Comparison of ENCODE assay signal across 8 cellular contexts in the genomic region with DNA sequence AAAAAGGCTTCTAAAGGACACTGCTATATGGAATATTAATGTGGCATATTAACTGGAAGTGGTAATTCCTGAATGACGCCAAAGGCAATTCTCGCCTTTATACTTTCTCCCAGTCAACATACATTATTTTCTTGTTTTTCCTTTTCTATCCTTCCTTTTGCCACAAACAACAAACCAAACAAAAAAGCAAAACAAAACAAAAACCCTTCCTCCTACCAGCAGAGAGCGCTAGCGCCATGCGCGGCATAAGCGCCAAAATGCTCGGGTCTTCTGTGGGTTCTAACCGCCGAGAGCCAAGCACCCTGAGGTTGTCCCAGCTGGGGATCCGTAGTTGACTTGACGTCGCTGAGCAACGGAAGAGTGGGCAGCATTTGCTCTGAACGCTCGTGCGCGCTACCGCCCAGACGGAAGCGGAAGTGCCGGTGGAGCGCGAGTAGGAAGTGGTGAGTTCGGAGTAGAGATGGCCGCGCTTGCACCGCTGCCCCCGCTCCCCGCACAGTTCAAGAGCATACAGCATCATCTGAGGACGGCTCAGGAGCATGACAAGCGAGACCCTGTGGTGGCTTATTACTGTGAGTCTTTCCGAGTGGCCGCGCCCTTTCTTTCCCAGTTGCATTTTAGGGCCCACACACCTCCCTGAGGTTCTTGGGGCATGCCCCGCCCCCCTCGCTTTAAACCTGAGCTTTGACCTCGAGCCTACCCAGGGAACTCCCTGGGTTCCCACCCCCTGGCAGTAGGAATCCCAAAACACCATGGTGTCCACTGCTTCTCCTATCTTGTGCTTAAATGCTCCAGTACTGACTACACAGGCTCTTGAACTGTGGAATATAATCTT. TPM values are rescaled to one million over a fixed set of nuclear protein-coding genes. Genes with fewer than 3 reads are reported as not detected.
DNase-seq lines count a peak whose midpoint lies in the region; ATAC-seq and TF ChIP-seq lines count a peak whose summit lies in the region.

A gene (minus strand): TSS at position 295 of the 835 bp plus-strand sequence. CDS start 58,464 bp downstream, outside the sequence.
A gene with protein sequence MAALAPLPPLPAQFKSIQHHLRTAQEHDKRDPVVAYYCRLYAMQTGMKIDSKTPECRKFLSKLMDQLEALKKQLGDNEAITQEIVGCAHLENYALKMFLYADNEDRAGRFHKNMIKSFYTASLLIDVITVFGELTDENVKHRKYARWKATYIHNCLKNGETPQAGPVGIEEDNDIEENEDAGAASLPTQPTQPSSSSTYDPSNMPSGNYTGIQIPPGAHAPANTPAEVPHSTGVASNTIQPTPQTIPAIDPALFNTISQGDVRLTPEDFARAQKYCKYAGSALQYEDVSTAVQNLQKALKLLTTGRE (plus strand): TSS at position 436 of the 835 bp plus-strand sequence. CDS start 25 bp downstream, at position 461.

- peak; percentile 57 for TF ChIP-seq POLR2A in GM10847 (IDR thresholded peaks at IDR 0.05; ENCODE audit: extremely low read depth, insufficient read length)

- H3K4me1 Mint-ChIP-seq in activated naive CD8-positive, alpha-beta T cell (ENCODE audit: low read depth) = peaks cover 61% of the 10 kb centered on the region
- H3K4me1 Mint-ChIP-seq in glutamatergic neuron (ENCODE audit: low read depth, unreplicated experiment) (peaks cover 5% of the 10 kb centered on the region), osteocyte (ENCODE audit: unreplicated experiment) (peaks cover 36% of the 10 kb centered on the region)

- TF ChIP-seq CTCF in SK-N-SH (IDR thresholded peaks at IDR 0.05) = peak; percentile 93
- peak; percentile 73 for TF ChIP-seq CTCF in glutamatergic neuron (IDR thresholded peaks at IDR 0.05; ENCODE audit: partially characterized antibody, unreplicated experiment)
- peak; percentile 95 for TF ChIP-seq CTCF in osteocyte (IDR thresholded peaks at IDR 0.05)
- peak; percentile 88 to 91 for TF ChIP-seq CTCF in tibial artery (IDR thresholded peaks at IDR 0.05)

- H3K27ac ChIP-seq in SK-N-SH (ENCODE audit: low read depth in 2 of 2, low read length in 1 of 2) (peak within 1 kb of the TSS; percentile 63 to 76), tibial artery (peak within 1 kb of the TSS; percentile 73 to 86)

- peak; percentile 22 to 45; a peak in 1 of 4 replicates for TF ChIP-seq EP300 in SK-N-SH (IDR thresholded peaks at IDR 0.05; ENCODE audit: borderline replicate concordance in 1 of 2, low read depth in 1 of 2, low read length in 1 of 2)

- intact Hi-C loops in tibial artery (cut with DNase I; ENCODE audit: low total_unique reads) = loop anchor here (5.0 kb wide), 1 partner anchor 60 kb away; no protein-coding TSS in a partner anchor

- WGBS in SK-N-SH (ENCODE audit: low lambda C conversion rate) = 2% methylated on average over 15 of the region's 38 CpGs

- POLR2A ChIA-PET in SK-N-SH (lab: Yijun Ruan, JAX) = interaction anchor here (1.0 kb wide), 1 partner anchor 9 kb away, joined by 3 read pairs; no protein-coding TSS in a partner anchor

- peaks cover 8 to 10% of the 10 kb centered on the region in 2 experiments; a peak in 3 of 4 replicates for H3K4me1 ChIP-seq in SK-N-SH (ENCODE audit: control insufficient read depth in 1 of 2, insufficient read depth in 2 of 2, low read depth in 1 of 2, low read length in 1 of 2)
- H3K4me1 ChIP-seq in tibial artery = peaks cover 0 to 30% (median 13%) of the 10 kb centered on the region in 4 donors

- peak within 1 kb of the TSS; percentile 83 for H3K27ac Mint-ChIP-seq in activated naive CD8-positive, alpha-beta T cell
- no peak within 1 kb of the TSS for H3K27ac Mint-ChIP-seq in glutamatergic neuron (ENCODE audit: unreplicated experiment)
- peak within 1 kb of the TSS; percentile 83 for H3K27ac Mint-ChIP-seq in osteocyte (ENCODE audit: unreplicated experiment)

- H4K20me1 ChIP-seq in SK-N-SH (ENCODE audit: insufficient read depth) = no peaks in the 10 kb centered on the region

- CTCF ChIA-PET in SK-N-SH (lab: Yijun Ruan, JAX) = interaction anchor here (0.6 to 3.5 kb wide), 18 partner anchors 9 to 1134 kb away, joined by 3 to 40 read pairs (median 4); no protein-coding TSS in a partner anchor

- peak within 1 kb of the TSS; percentile 84 for H3K4me2 ChIP-seq in SK-N-SH

- no peaks in the 10 kb centered on the region for H3K27me3 Mint-ChIP-seq in activated naive CD8-positive, alpha-beta T cell
- H3K27me3 Mint-ChIP-seq in glutamatergic neuron (ENCODE audit: unreplicated experiment) = no peaks in the 10 kb centered on the region
- no peaks in the 10 kb centered on the region for H3K27me3 Mint-ChIP-seq in osteocyte (ENCODE audit: unreplicated experiment)

- peaks cover 1% of the 10 kb centered on the region for H3F3A ChIP-seq in SK-N-SH (replicated peaks; ENCODE audit: insufficient read depth)

- TF ChIP-seq RAD21 in SK-N-SH (IDR thresholded peaks at IDR 0.05; ENCODE audit: low read length) = peak; percentile 84

- peak within 1 kb of the TSS; percentile 95 for H3K4me3 Mint-ChIP-seq in activated naive CD8-positive, alpha-beta T cell
- H3K4me3 Mint-ChIP-seq in glutamatergic neuron (ENCODE audit: unreplicated experiment) (peak within 1 kb of the TSS; percentile 94), osteocyte (ENCODE audit: unreplicated experiment) (peak within 1 kb of the TSS; percentile 93)

- H2AFZ ChIP-seq in SK-N-SH (ENCODE audit: low read depth) = peak within 1 kb of the TSS; percentile 93

- H3K79me2 ChIP-seq in SK-N-SH (ENCODE audit: insufficient read depth) = peaks cover 50% of the 10 kb centered on the region

- DNase-seq in NCI-H1048 (lab: John Stamatoyannopoulos, UW) (peak; percentile 97), SK-N-SH (peak; percentile 79), glutamatergic neuron (peak; percentile 93), osteocyte (ENCODE audit: extremely low spot score, unreplicated experiment) (peak; percentile 98), tibial artery (peak; percentile 97 to 98)

- peak within 1 kb of the TSS; percentile 94 to 98 for H3K4me3 ChIP-seq in SK-N-SH (ENCODE audit: low read depth in 2 of 2, low read length in 1 of 2)
- H3K4me3 ChIP-seq in tibial artery = peak within 1 kb of the TSS; percentile 71 to 89

- H3K9ac ChIP-seq in SK-N-SH = peak within 1 kb of the TSS; percentile 95

- H3K27me3 ChIP-seq in SK-N-SH (ENCODE audit: insufficient read depth) = no peaks in the 10 kb centered on the region
- no peaks in the 10 kb centered on the region for H3K27me3 ChIP-seq in tibial artery

- H3K9me2 ChIP-seq in SK-N-SH = no peaks in the 10 kb centered on the region

- ATAC-seq in HG02588 (IDR thresholded peaks at IDR 0.05; ENCODE audit: unreplicated experiment) = peak; percentile 100

- no peaks in the 10 kb centered on the region for H3K9me3 ChIP-seq in SK-N-SH
- no peaks in the 10 kb centered on the region for H3K9me3 ChIP-seq in tibial artery

- no peaks in the 10 kb centered on the region for H3K9me3 Mint-ChIP-seq in activated naive CD8-positive, alpha-beta T cell (ENCODE audit: low read depth)
- H3K9me3 Mint-ChIP-seq in glutamatergic neuron (ENCODE audit: unreplicated experiment) (peaks cover 1% of the 10 kb centered on the region), osteocyte (ENCODE audit: unreplicated experiment) (no peaks in the 10 kb centered on the region)

- H3K36me3 ChIP-seq in SK-N-SH (replicated peaks in 1 of 2; ENCODE audit: control insufficient read depth in 1 of 2, insufficient read depth in 2 of 2, low read length in 1 of 2) = peaks cover 7 to 12% of the 10 kb centered on the region in 2 experiments
- no peaks in the 10 kb centered on the region for H3K36me3 ChIP-seq in tibial artery

- no peaks in the 10 kb centered on the region for H3K36me3 Mint-ChIP-seq in activated naive CD8-positive, alpha-beta T cell
- H3K36me3 Mint-ChIP-seq in glutamatergic neuron (ENCODE audit: unreplicated experiment) (no peaks in the 10 kb centered on the region), osteocyte (ENCODE audit: unreplicated experiment) (peaks cover 2% of the 10 kb centered on the region)

TF ChIP-seq in SK-N-SH, 30 proteins besides CTCF, POLR2A, EP300 and RAD21 (continues in another document):
- TF ChIP-seq GABPA (IDR thresholded peaks at IDR 0.05; ENCODE audit: low read depth) = peak; percentile 92
- TF ChIP-seq, protein P1, sequence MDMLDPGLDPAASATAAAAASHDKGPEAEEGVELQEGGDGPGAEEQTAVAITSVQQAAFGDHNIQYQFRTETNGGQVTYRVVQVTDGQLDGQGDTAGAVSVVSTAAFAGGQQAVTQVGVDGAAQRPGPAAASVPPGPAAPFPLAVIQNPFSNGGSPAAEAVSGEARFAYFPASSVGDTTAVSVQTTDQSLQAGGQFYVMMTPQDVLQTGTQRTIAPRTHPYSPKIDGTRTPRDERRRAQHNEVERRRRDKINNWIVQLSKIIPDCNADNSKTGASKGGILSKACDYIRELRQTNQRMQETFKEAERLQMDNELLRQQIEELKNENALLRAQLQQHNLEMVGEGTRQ (IDR thresholded peaks at IDR 0.05; ENCODE audit: borderline replicate concordance, low read depth, low read length) = no peak

RNA-seq across cellular contexts. Expression of the first gene that starts in this region (rescaled TPM):
- not detected in 2 replicates for polyA plus RNA-seq in SK-N-SH (2012; rRNA removed)
- polyA plus RNA-seq in SK-N-SH (2012; cell fraction: cytosol; rRNA removed) = 0.04 TPM in 1 of 2 replicates, not detected in the other
- not detected in 2 replicates for polyA plus RNA-seq in SK-N-SH (2012; cell fraction: nucleus; rRNA removed)
- total RNA-seq in glutamatergic neuron (ENCODE audit: unreplicated experiment) = not detected
- total RNA-seq in osteocyte = not detected in 2 replicates

RNA-seq across cellular contexts. Expression of the second gene that starts in this region (rescaled TPM):
- 60.1 and 84.3 TPM in 2 replicates for polyA plus RNA-seq in SK-N-SH (2012; rRNA removed)
- 80.6 and 81.7 TPM in 2 replicates for polyA plus RNA-seq in SK-N-SH (2012; cell fraction: cytosol; rRNA removed)
- 21.8 and 49.1 TPM in 2 replicates for polyA plus RNA-seq in SK-N-SH (2012; cell fraction: nucleus; rRNA removed)
- total RNA-seq in glutamatergic neuron (ENCODE audit: unreplicated experiment) (34.0 TPM), osteocyte (41.9 and 43.3 TPM in 2 replicates)

Comparison
In these comparisons a context has a peak if more than half of its experiments do, and no peak if none do; other contexts are left out.
1. Peak in every context shown above with its lines: DNase-seq, ATAC-seq, H3K4me3 ChIP-seq and H3K27ac ChIP-seq.